Comparison of ENCODE assay signal across 12 cellular contexts in the genomic region with DNA sequence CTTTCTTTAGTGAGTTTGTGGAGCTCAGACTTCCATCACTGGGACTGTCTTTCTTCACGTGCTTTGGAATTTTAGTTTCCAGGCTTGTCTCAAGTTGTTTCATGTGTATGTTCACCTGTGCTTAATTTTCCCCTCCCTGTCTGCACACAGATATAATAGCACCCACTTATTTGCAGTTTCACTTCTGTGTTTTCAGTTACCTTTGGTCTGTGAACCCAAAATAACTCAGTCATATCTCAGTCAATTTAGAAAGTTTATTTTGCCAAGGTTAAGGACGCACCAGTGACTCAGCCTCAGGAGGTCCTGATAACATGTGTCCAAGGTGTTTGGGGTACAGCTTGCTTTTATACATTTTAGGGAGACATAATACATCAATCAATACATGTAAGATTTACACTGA.
A peak's percentile ranks its signal among the peaks of the same experiment; 100 is the strongest.
DNase-seq lines count a peak whose midpoint lies in the region; ATAC-seq and TF ChIP-seq lines count a peak whose summit lies in the region.
"Had no signal": no experiment of that assay in that cellular context is flagged by ENCODE, and none has a peak within 500 bp of the region (broad histone marks: within the 10 kb centered on the region; RNA-seq: fewer than 3 reads in every experiment).

No MANE protein-coding gene starts in this region.

- no peak overlapping the region for H3K4ac ChIP-seq in mesenchymal stem cell (ENCODE audit: low read depth in 1 of 2, low read length in 2 of 2)

- H3K36me3 ChIP-seq in MM.1S (replicated peaks; ENCODE audit: insufficient read depth, low read length), result no peaks in the 10 kb centered on the region
- no peaks in the 10 kb centered on the region for H3K36me3 ChIP-seq in mesenchymal stem cell (ENCODE audit: control insufficient read depth in 1 of 2, insufficient read depth in 2 of 2, low read depth in 1 of 2, low read length in 2 of 2)
- H3K36me3 ChIP-seq: BLaER1, SJSA1 had no signal

- no peaks in the 10 kb centered on the region for H3K36me3 Mint-ChIP-seq in activated naive CD4-positive, alpha-beta T cell treated with anti-CD3 and anti-CD28 coated beads, Interleukin-2, amount 50 U/mL, for 72 hours

- H3K9me2 ChIP-seq in MM.1S (replicated peaks; ENCODE audit: insufficient read depth, low read length), result no peaks in the 10 kb centered on the region

- H3K4me2 ChIP-seq in MM.1S (ENCODE audit: low read depth, low read length) (peak overlapping the region; percentile 51), mesenchymal stem cell (ENCODE audit: low read length, poor library complexity, severe bottlenecking) (no peak overlapping the region)
- H3K4me2 ChIP-seq: BLaER1 had no signal

- H3F3A ChIP-seq in MM.1S (ENCODE audit: insufficient read depth, low read length), result peaks cover 12% of the 10 kb centered on the region

- H3K27ac ChIP-seq in MM.1S (ENCODE audit: low read length) (peak overlapping the region; percentile 45; the same call in 1 of the 2 replicates), mesenchymal stem cell (ENCODE audit: low read length, poor library complexity, severe bottlenecking) (no peak overlapping the region)
- H3K27ac ChIP-seq: BLaER1, SJSA1 had no signal

- 100% methylated on average over 2 of the region's 2 CpGs for WGBS in mesenchymal stem cell

- peak; percentile 75 for DNase-seq in MM.1S
- DNase-seq in mesenchymal stem cell, result no peak
- no peak for DNase-seq in NCI-H2081 treated with DMSO at 0.1 percent for 48 hours (lab: John Stamatoyannopoulos, UW)
- no peak for DNase-seq in SK-N-DZ (ENCODE audit: low spot score)
- DNase-seq in activated naive CD4-positive, alpha-beta T cell treated with anti-CD3 and anti-CD28 coated beads, Interleukin-2, amount 50 U/mL, for 72 hours (ENCODE audit: low spot score in 2 of 2), result no peak
- DNase-seq: activated CD4-positive, alpha-beta T cell treated with anti-CD3 and anti-CD28 coated beads, Interleukin-2, amount 50 U/mL, for 48 hours; NCI-H2171 treated with DMSO at 0.1 percent for 48 hours had no signal

- H3K9me3 ChIP-seq in MM.1S (replicated peaks; ENCODE audit: insufficient read depth, low read length) (no peaks in the 10 kb centered on the region), mesenchymal stem cell (ENCODE audit: control insufficient read depth, low read length) (no peaks in the 10 kb centered on the region)
- H3K9me3 ChIP-seq: BLaER1, SJSA1 had no signal

- no peak overlapping the region for H2BK120ac ChIP-seq in mesenchymal stem cell (ENCODE audit: low read depth, low read length)

- H3K27me3 ChIP-seq in MM.1S (replicated peaks; ENCODE audit: insufficient read depth, low read length) (no peaks in the 10 kb centered on the region), mesenchymal stem cell (ENCODE audit: control insufficient read depth in 1 of 2, insufficient read depth in 1 of 2, low read length in 2 of 2) (peaks cover 0 to 9% of the 10 kb centered on the region in 2 experiments)
- H3K27me3 ChIP-seq: BLaER1 had no signal

- H4K91ac ChIP-seq in mesenchymal stem cell (ENCODE audit: low read length), result no peak overlapping the region

- H3K23ac ChIP-seq in mesenchymal stem cell (ENCODE audit: low read length in 2 of 2), result no peak overlapping the region

- TF ChIP-seq CTCF in MM.1S (IDR thresholded peaks at IDR 0.05; ENCODE audit: low read length), result no peak

- H4K20me1 ChIP-seq in MM.1S (ENCODE audit: insufficient read depth, low read length), result no peaks in the 10 kb centered on the region
- H4K20me1 ChIP-seq: BLaER1 had no signal

- H3K9ac ChIP-seq in MM.1S (ENCODE audit: low read length) (no peak overlapping the region; the same call in 1 of the 2 replicates), mesenchymal stem cell (ENCODE audit: low read length) (no peak overlapping the region)
- H3K9ac ChIP-seq: BLaER1 had no signal

- H3K79me1 ChIP-seq in mesenchymal stem cell (replicated peaks; ENCODE audit: low read length, poor library complexity, severe bottlenecking), result no peaks in the 10 kb centered on the region

- peaks cover 0 to 5% of the 10 kb centered on the region in 2 donors for H3K9me3 Mint-ChIP-seq in activated naive CD4-positive, alpha-beta T cell treated with anti-CD3 and anti-CD28 coated beads, Interleukin-2, amount 50 U/mL, for 72 hours

- H3K27ac Mint-ChIP-seq in activated naive CD4-positive, alpha-beta T cell treated with anti-CD3 and anti-CD28 coated beads, Interleukin-2, amount 50 U/mL, for 72 hours, result no peak overlapping the region

- H2BK5ac ChIP-seq in mesenchymal stem cell (ENCODE audit: low read depth, low read length, poor library complexity, severe bottlenecking), result no peak overlapping the region

- H2BK15ac ChIP-seq in mesenchymal stem cell (ENCODE audit: low read depth, poor library complexity, severe bottlenecking), result no peak overlapping the region

- H2AFZ ChIP-seq in MM.1S (ENCODE audit: low read length) (no peak overlapping the region), mesenchymal stem cell (ENCODE audit: low read depth, low read length) (no peak overlapping the region)

- H3K79me2 ChIP-seq in MM.1S (ENCODE audit: low read length), result no peaks in the 10 kb centered on the region

- H3K4me1 ChIP-seq in MM.1S (ENCODE audit: low read length) (peaks cover 44% of the 10 kb centered on the region), mesenchymal stem cell (ENCODE audit: control insufficient read depth, insufficient read depth, low read depth, low read length) (no peaks in the 10 kb centered on the region)

- no peak for TF ChIP-seq POLR2A in GM18505 (IDR thresholded peaks at IDR 0.05; ENCODE audit: borderline replicate concordance, extremely low read depth, insufficient read depth, insufficient read length)

- ATAC-seq in GM18505 (IDR thresholded peaks at IDR 0.05; ENCODE audit: unreplicated experiment), result peak; percentile 65
- peak; percentile 76 for ATAC-seq in GM21360 (IDR thresholded peaks at IDR 0.05; ENCODE audit: unreplicated experiment)
- peak; percentile 63 for ATAC-seq in HG02973 (IDR thresholded peaks at IDR 0.05; ENCODE audit: unreplicated experiment)
- no peak for ATAC-seq in activated naive CD4-positive, alpha-beta T cell treated with anti-CD3 and anti-CD28 coated beads, Interleukin-2, amount 50 U/mL, for 72 hours

- H4K8ac ChIP-seq in mesenchymal stem cell (ENCODE audit: low read length), result no peak overlapping the region

- H3K14ac ChIP-seq in mesenchymal stem cell (ENCODE audit: low read length in 2 of 2), result no peak overlapping the region

- H2AK5ac ChIP-seq in mesenchymal stem cell (ENCODE audit: low read length, severe bottlenecking), result no peak overlapping the region

- no peak overlapping the region for H2BK12ac ChIP-seq in mesenchymal stem cell (ENCODE audit: low read length in 2 of 2)

- peak overlapping the region; percentile 23; the same call in 1 of the 2 replicates for H3K4me3 ChIP-seq in MM.1S (ENCODE audit: low read length)
- H3K4me3 ChIP-seq in mesenchymal stem cell (ENCODE audit: insufficient read depth in 1 of 2, low read depth in 1 of 2, low read length in 2 of 2), result no peak overlapping the region
- H3K4me3 ChIP-seq: BLaER1, SJSA1 had no signal

- H3K18ac ChIP-seq in mesenchymal stem cell (ENCODE audit: low read depth in 1 of 2, low read length in 2 of 2), result no peak overlapping the region

Comparison
In these comparisons a context has a peak if more than half of its experiments do, and no peak if none do; other contexts are left out.
1. ATAC-seq: peak in GM18505 (single experiment), GM21360 (single experiment) and HG02973 (single experiment); none in activated naive CD4-positive, alpha-beta T cell treated with anti-CD3 and anti-CD28 coated beads, Interleukin-2, amount 50 U/mL, for 72 hours (0 of 2).